Comparison of ENCODE assay signal across 16 cellular contexts in the genomic region with DNA sequence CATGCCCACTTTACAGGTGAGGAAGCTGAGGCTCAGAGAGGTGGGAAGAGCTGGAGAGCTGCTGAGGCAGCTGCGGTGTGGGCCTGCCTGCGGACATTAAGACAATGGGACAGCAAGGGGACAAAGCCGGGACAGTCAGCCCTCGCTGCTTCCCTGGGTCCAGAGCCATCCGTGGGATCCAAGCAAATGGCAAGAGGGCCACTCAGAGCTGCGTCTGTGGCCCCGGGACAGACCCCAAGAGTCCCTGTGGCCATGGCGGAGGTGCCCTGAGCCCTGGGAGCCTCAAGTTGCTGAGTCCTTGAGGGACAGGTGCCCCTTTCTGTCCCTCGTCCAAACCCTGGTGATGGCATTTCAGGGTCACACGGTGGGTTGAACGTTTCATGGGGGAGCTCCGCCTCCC.
DNase-seq lines count a peak whose midpoint lies in the region; ATAC-seq and TF ChIP-seq lines count a peak whose summit lies in the region.
"Had no signal": no experiment of that assay in that cellular context is flagged by ENCODE, and none has a peak within 500 bp of the region (broad histone marks: within the 10 kb centered on the region; RNA-seq: fewer than 3 reads in every experiment).

No MANE protein-coding gene starts in this region.

- ATAC-seq in GM21786 (IDR thresholded peaks at IDR 0.05; ENCODE audit: unreplicated experiment): no peak
- no peak for ATAC-seq in HG03175 (IDR thresholded peaks at IDR 0.05; ENCODE audit: unreplicated experiment)
- ATAC-seq: A549; CD8-positive, alpha-beta T cell had no signal

- no peaks in the 10 kb centered on the region for H3K36me3 ChIP-seq in BLaER1

- H3K4me2 ChIP-seq in BLaER1: peak overlapping the region; percentile 96
- H3K4me2 ChIP-seq: A549 had no signal

- no peaks in the 10 kb centered on the region for H3K9me3 Mint-ChIP-seq in chondrocyte (ENCODE audit: low read depth)
- no peaks in the 10 kb centered on the region for H3K9me3 Mint-ChIP-seq in neural crest cell
- H3K9me3 Mint-ChIP-seq: CD4-positive, alpha-beta T cell; CD8-positive, alpha-beta T cell had no signal

- no peak overlapping the region for H3K4me3 ChIP-seq in BLaER1
- H3K4me3 ChIP-seq: A549 had no signal

- no peaks in the 10 kb centered on the region for H3K27me3 ChIP-seq in BLaER1

- no peak overlapping the region for H3K9ac ChIP-seq in BLaER1

- peaks cover 42% of the 10 kb centered on the region for H3K27me3 Mint-ChIP-seq in chondrocyte (ENCODE audit: low read depth)
- no peaks in the 10 kb centered on the region for H3K27me3 Mint-ChIP-seq in neural crest cell (ENCODE audit: low read depth)
- H3K27me3 Mint-ChIP-seq: CD4-positive, alpha-beta T cell had no signal

- H3K4me1 ChIP-seq in BLaER1: peaks cover 92% of the 10 kb centered on the region
- H3K4me1 ChIP-seq: Caco-2 had no signal

- H3K4me1 Mint-ChIP-seq in chondrocyte (ENCODE audit: low read depth) (no peaks in the 10 kb centered on the region), neural crest cell (no peaks in the 10 kb centered on the region)
- H3K4me1 Mint-ChIP-seq: B cell had no signal

- TF ChIP-seq CTCF in chondrocyte (IDR thresholded peaks at IDR 0.05) (no peak), neural crest cell (conservative IDR thresholded peaks at IDR 0.05) (no peak)

- H3K36me3 Mint-ChIP-seq in chondrocyte (ENCODE audit: low read depth): no peaks in the 10 kb centered on the region
- no peaks in the 10 kb centered on the region for H3K36me3 Mint-ChIP-seq in neural crest cell (ENCODE audit: low read depth)
- H3K36me3 Mint-ChIP-seq: CD8-positive, alpha-beta T cell had no signal

- H3K27ac ChIP-seq in BLaER1: peak overlapping the region; percentile 87; the same call in 1 of the 2 replicates
- H3K27ac ChIP-seq: 22Rv1, A549, C4-2B had no signal

- DNase-seq in chondrocyte (ENCODE audit: low spot score) (peak; percentile 79), neural crest cell (ENCODE audit: low read depth, low spot score) (no peak), hippocampal formation (lab: John Stamatoyannopoulos, UW) (no peak)
- DNase-seq: AML-193; Caco-2; Calu3; CD4-positive, alpha-beta T cell; CD8-positive, alpha-beta T cell; GF-D8 had no signal

- no peaks in the 10 kb centered on the region for H4K20me1 ChIP-seq in BLaER1

- H3K27ac Mint-ChIP-seq in chondrocyte (ENCODE audit: unreplicated experiment): no peak overlapping the region
- peak overlapping the region; percentile 12 for H3K27ac Mint-ChIP-seq in neural crest cell (ENCODE audit: unreplicated experiment)
- H3K27ac Mint-ChIP-seq: B cell; CD4-positive, alpha-beta T cell; CD8-positive, alpha-beta T cell had no signal

- no peaks in the 10 kb centered on the region for H3K9me3 ChIP-seq in BLaER1
- H3K9me3 ChIP-seq: A549, Caco-2 had no signal

- H3K4me3 Mint-ChIP-seq in chondrocyte (ENCODE audit: unreplicated experiment) (no peak overlapping the region), neural crest cell (no peak overlapping the region)
- H3K4me3 Mint-ChIP-seq: B cell; CD4-positive, alpha-beta T cell; CD8-positive, alpha-beta T cell had no signal
